In the genomic region with DNA sequence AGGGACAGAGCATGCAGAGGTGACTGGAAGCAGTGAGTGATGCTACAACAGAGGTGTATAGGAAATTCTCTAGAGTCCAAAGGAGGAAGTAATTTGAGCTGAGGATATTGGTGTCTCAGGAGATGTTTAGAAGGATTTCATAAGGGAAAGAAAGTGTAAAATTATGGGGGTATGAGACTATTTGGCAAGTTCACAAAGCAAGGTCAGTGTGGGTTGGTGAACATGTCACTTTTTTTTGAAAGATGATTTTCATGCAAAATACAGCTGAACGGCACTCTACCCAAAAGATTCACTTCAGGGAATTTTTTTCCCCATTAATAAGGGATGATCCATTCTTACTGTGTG, we compare ENCODE assay signal across 20 cellular contexts. TPM values are rescaled to one million over a fixed set of nuclear protein-coding genes. Genes with fewer than 3 reads are reported as not detected.
"Had no signal": no experiment of that assay in that cellular context is flagged by ENCODE, and none has a peak within 500 bp of the region (broad histone marks: within the 10 kb centered on the region; RNA-seq: fewer than 3 reads in every experiment).

No MANE protein-coding gene starts in this region.

- H3K27me3 ChIP-seq: colonic mucosa, esophagus squamous epithelium, heart right ventricle, pancreas, tibial nerve had no signal

- H3K4me3 ChIP-seq: colonic mucosa, esophagus squamous epithelium, heart right ventricle, pancreas, tibial nerve had no signal

- DNase-seq: activated gamma-delta T cell, esophagus squamous epithelium had no signal

- H3K27me3 Mint-ChIP-seq: memory B cell had no signal

- H3K9me3 Mint-ChIP-seq: activated CD4-positive, alpha-beta memory T cell treated with anti-CD3 and anti-CD28 coated beads for 36 hours; activated CD4-positive, alpha-beta T cell treated with anti-CD3 and anti-CD28 coated beads, Interleukin-2, amount 10 ng/mL, durations not matched to agents 24 days and 14 days; activated naive CD4-positive, alpha-beta T cell treated with anti-CD3 and anti-CD28 coated beads, Interleukin-2, amount 10 ng/mL, durations not matched to agents 7 days and 5 days; memory B cell; naive thymus-derived CD4-positive, alpha-beta T cell; neural crest cell; T-helper 1 cell treated with Interleukin-12 subunit alpha and Interleukin-12 subunit beta and Interleukin-4 antibody, amounts not matched to agents 30 μg/mL and 1 μg/mL, for 36 hours had no signal

- H3K9me3 ChIP-seq: colonic mucosa, esophagus squamous epithelium, heart right ventricle, pancreas, tibial nerve had no signal

- H3K4me1 ChIP-seq: colonic mucosa, pancreas had no signal

- H3K4me3 Mint-ChIP-seq: activated CD4-positive, alpha-beta memory T cell treated with anti-CD3 and anti-CD28 coated beads for 36 hours; activated CD4-positive, alpha-beta T cell treated with anti-CD3 and anti-CD28 coated beads, Interleukin-2, amount 10 ng/mL, durations not matched to agents 24 days and 14 days; activated naive CD4-positive, alpha-beta T cell treated with anti-CD3 and anti-CD28 coated beads, Interleukin-2, amount 10 ng/mL, durations not matched to agents 7 days and 5 days; memory B cell; naive thymus-derived CD4-positive, alpha-beta T cell; T-helper 1 cell treated with Interleukin-12 subunit alpha and Interleukin-12 subunit beta and Interleukin-4 antibody, amounts not matched to agents 30 μg/mL and 1 μg/mL, for 36 hours had no signal

- H3K27ac Mint-ChIP-seq: activated CD4-positive, alpha-beta memory T cell treated with anti-CD3 and anti-CD28 coated beads for 36 hours; activated CD4-positive, alpha-beta T cell treated with anti-CD3 and anti-CD28 coated beads, Interleukin-2, amount 10 ng/mL, durations not matched to agents 24 days and 14 days; activated naive CD4-positive, alpha-beta T cell treated with anti-CD3 and anti-CD28 coated beads, Interleukin-2, amount 10 ng/mL, durations not matched to agents 7 days and 5 days; memory B cell; naive thymus-derived CD4-positive, alpha-beta T cell; T-helper 1 cell treated with Interleukin-12 subunit alpha and Interleukin-12 subunit beta and Interleukin-4 antibody, amounts not matched to agents 30 μg/mL and 1 μg/mL, for 36 hours had no signal

- H3K36me3 ChIP-seq: colonic mucosa, heart right ventricle had no signal

- H3K27ac ChIP-seq: colonic mucosa, epithelial cell of prostate, pancreas, WERI-Rb-1 had no signal

RNA-seq across cellular contexts. Expression of gene HMGCS2, which starts 24.1 kb away (rescaled TPM):
- total RNA-seq: activated CD4-positive, alpha-beta memory T cell treated with anti-CD3 and anti-CD28 coated beads for 36 hours; activated CD4-positive, alpha-beta T cell treated with anti-CD3 and anti-CD28 coated beads, Interleukin-2, amount 10 ng/mL, durations not matched to agents 24 days and 14 days; activated CD8-positive, alpha-beta memory T cell treated with anti-CD3 and anti-CD28 coated beads for 36 hours; dermis microvascular lymphatic vessel endothelial cell; glomerular endothelial cell; kidney epithelial cell; naive thymus-derived CD4-positive, alpha-beta T cell; neural crest cell; temporal lobe; tibial nerve had no signal
- polyA plus RNA-seq: naive thymus-derived CD4-positive, alpha-beta T cell had no signal
